Comparison of ENCODE assay signal across 8 cellular contexts in the genomic region with DNA sequence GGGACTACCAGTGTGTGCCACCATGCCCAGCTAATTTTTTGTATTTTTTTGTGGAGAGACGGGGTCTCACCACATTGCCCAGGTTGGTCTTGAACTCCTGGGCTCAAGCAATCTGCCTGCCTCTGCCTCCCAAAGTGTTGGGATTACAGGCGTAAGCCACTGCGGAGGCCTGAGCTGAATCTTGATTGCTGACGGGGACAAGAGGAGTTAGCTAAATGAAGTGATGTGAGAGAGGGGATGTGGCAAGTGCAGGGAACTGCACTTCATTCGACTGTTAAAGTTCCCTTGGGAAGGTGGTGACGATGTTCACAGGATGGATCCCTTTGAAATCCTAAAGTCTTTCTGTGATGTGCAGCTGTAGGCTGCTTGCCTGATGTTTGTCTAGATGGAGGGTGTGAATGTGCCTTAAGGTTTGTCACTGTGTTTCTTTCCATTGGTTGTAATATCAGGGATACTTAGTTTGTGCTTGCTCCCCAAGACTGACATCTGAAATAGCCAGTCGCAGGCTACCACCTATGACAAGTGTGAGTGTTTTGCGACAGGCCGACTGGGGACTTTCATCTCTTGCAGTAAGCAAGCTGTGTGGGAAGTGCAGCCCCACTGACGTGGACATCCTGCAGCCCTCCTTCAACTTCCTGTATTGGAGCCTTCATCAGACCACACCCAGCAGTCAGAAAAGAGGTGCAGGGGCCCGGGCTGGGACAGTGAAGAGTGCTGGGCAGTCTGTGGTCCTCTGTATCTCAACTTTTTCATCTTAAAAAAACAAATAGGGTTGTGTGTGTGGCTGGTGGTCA. TPM values are rescaled to one million over a fixed set of nuclear protein-coding genes. Genes with fewer than 3 reads are reported as not detected.
DNase-seq lines count a peak whose midpoint lies in the region; ATAC-seq and TF ChIP-seq lines count a peak whose summit lies in the region.

No MANE protein-coding gene starts in this region.

- no peaks in the 10 kb centered on the region for H3K79me2 ChIP-seq in Karpas-422 (ENCODE audit: low read length)
- no peaks in the 10 kb centered on the region for H3K79me2 ChIP-seq in fibroblast of lung (ENCODE audit: control insufficient read depth, insufficient read depth, low read length)

- WGBS in sigmoid colon, 2 donors: 49 to 58% methylated on average over 11 of the region's 11 CpGs

- peak overlapping the region; percentile 57 for H3K9ac ChIP-seq in Karpas-422 (ENCODE audit: low read length)
- no peak overlapping the region for H3K9ac ChIP-seq in fibroblast of lung (ENCODE audit: insufficient read depth, low read length)

- peak overlapping the region; percentile 79 for H2AFZ ChIP-seq in Karpas-422 (ENCODE audit: low read length)
- peak overlapping the region; percentile 76 for H2AFZ ChIP-seq in fibroblast of lung (ENCODE audit: low read length)

- intact Hi-C loops in activated CD8-positive, alpha-beta T cell treated with anti-CD3 and anti-CD28 coated beads for 36 hours (cut with micrococcal nuclease): loop anchor here (5.0 kb wide), 1 partner anchor 94 kb away; the partner anchor contains the start of gene SNU13
- intact Hi-C loops in sigmoid colon (cut with DNase I): no loop called here

- no peak for TF ChIP-seq CTCF in activated CD8-positive, alpha-beta T cell treated with anti-CD3 and anti-CD28 coated beads for 36 hours (IDR thresholded peaks at IDR 0.05)
- TF ChIP-seq CTCF in fibroblast of lung (conservative IDR thresholded peaks at IDR 0.05 in 1 of 2, IDR thresholded peaks at IDR 0.05 in 1 of 2; ENCODE audit: low read depth in 1 of 2, low read length in 2 of 2) (no peak), sigmoid colon (IDR thresholded peaks at IDR 0.05) (no peak)

- no peak for TF ChIP-seq POLR2A in sigmoid colon (IDR thresholded peaks at IDR 0.05)

- H3K27me3 Mint-ChIP-seq in activated CD8-positive, alpha-beta T cell treated with anti-CD3 and anti-CD28 coated beads for 36 hours: no peaks in the 10 kb centered on the region

- H3K27ac Mint-ChIP-seq in activated CD8-positive, alpha-beta T cell treated with anti-CD3 and anti-CD28 coated beads for 36 hours: peak overlapping the region; percentile 99

- H3K4me1 Mint-ChIP-seq in activated CD8-positive, alpha-beta T cell treated with anti-CD3 and anti-CD28 coated beads for 36 hours (ENCODE audit: low read depth): peaks cover 39% of the 10 kb centered on the region

- H3K36me3 ChIP-seq in Karpas-422 (ENCODE audit: insufficient read depth, low read length) (no peaks in the 10 kb centered on the region), fibroblast of lung (ENCODE audit: control insufficient read depth, insufficient read depth, low read length) (no peaks in the 10 kb centered on the region), sigmoid colon (no peaks in the 10 kb centered on the region)

- H3K4me2 ChIP-seq in Karpas-422 (ENCODE audit: low read depth, low read length, poor library complexity, severe bottlenecking) (peak overlapping the region; percentile 44), fibroblast of lung (ENCODE audit: extremely low read depth, insufficient read depth, low read length) (peak overlapping the region; percentile 13)

- TF ChIP-seq EP300 in sigmoid colon (IDR thresholded peaks at IDR 0.05): no peak

- peak overlapping the region; percentile 81 for H3K4me3 Mint-ChIP-seq in activated CD8-positive, alpha-beta T cell treated with anti-CD3 and anti-CD28 coated beads for 36 hours

- H3K4me1 ChIP-seq in Karpas-422 (ENCODE audit: low read length): peaks cover 25% of the 10 kb centered on the region
- no peaks in the 10 kb centered on the region for H3K4me1 ChIP-seq in fibroblast of lung (ENCODE audit: control insufficient read depth, extremely low read depth, insufficient read depth, low read length)
- no peaks in the 10 kb centered on the region for H3K4me1 ChIP-seq in sigmoid colon

- no peaks in the 10 kb centered on the region for H4K20me1 ChIP-seq in Karpas-422 (ENCODE audit: insufficient read depth, low read depth, low read length)
- no peaks in the 10 kb centered on the region for H4K20me1 ChIP-seq in fibroblast of lung (ENCODE audit: control insufficient read depth, extremely low read depth, insufficient read depth, low read length)

- H3K36me3 Mint-ChIP-seq in activated CD8-positive, alpha-beta T cell treated with anti-CD3 and anti-CD28 coated beads for 36 hours (ENCODE audit: low read depth): no peaks in the 10 kb centered on the region

- H3K9me3 ChIP-seq in Karpas-422 (ENCODE audit: low read length): no peaks in the 10 kb centered on the region
- H3K9me3 ChIP-seq in fibroblast of lung (ENCODE audit: control insufficient read depth, insufficient read depth, low read depth, low read length): no peaks in the 10 kb centered on the region
- H3K9me3 ChIP-seq in sigmoid colon: no peaks in the 10 kb centered on the region

- peak overlapping the region; percentile 36; the same call in 1 of the 2 replicates for H3K4me3 ChIP-seq in Karpas-422 (ENCODE audit: low read length)
- no peak overlapping the region for H3K4me3 ChIP-seq in fibroblast of lung (replicated peaks in 1 of 4; ENCODE audit: control extremely low read depth in 1 of 4, insufficient read depth in 1 of 4, low read depth in 3 of 4, low read length in 4 of 4)
- no peak overlapping the region for H3K4me3 ChIP-seq in sigmoid colon

- H3K27me3 ChIP-seq in Karpas-422 (ENCODE audit: low read length): no peaks in the 10 kb centered on the region
- no peaks in the 10 kb centered on the region for H3K27me3 ChIP-seq in fibroblast of lung (ENCODE audit: control insufficient read depth, insufficient read depth, low read length)
- no peaks in the 10 kb centered on the region for H3K27me3 ChIP-seq in sigmoid colon

- DNase-seq in CMK (ENCODE audit: low read depth) (peak; percentile 95), Karpas-422 (peak; percentile 85), fibroblast of lung (ENCODE audit: low read depth in 2 of 2) (peak; percentile 33 to 50), sigmoid colon (peak; percentile 78), NCI-H1048 (lab: John Stamatoyannopoulos, UW) (no peak), HT-29 (ENCODE audit: low spot score) (no peak)
- peak; percentile 98 for DNase-seq in activated CD8-positive, alpha-beta T cell treated with anti-CD3 and anti-CD28 coated beads for 36 hours

- no peak overlapping the region for H3K27ac ChIP-seq in Karpas-422 (ENCODE audit: low read length)
- H3K27ac ChIP-seq in fibroblast of lung (ENCODE audit: insufficient read depth, low read length): no peak overlapping the region
- H3K27ac ChIP-seq in sigmoid colon: no peak overlapping the region

- no peaks in the 10 kb centered on the region for H3K9me3 Mint-ChIP-seq in activated CD8-positive, alpha-beta T cell treated with anti-CD3 and anti-CD28 coated beads for 36 hours

- POLR2A ChIA-PET in activated CD8-positive, alpha-beta T cell treated with anti-CD3 and anti-CD28 coated beads for 36 hours (lab: Charles Lee): interaction anchor here (0.6 to 4.7 kb wide), 23 partner anchors 9 to 191 kb away, joined by 3 to 85 read pairs (median 3); partner anchors contain the start of genes CCDC134, CENPM, PMM1 and SNU13

- CTCF ChIA-PET in activated CD8-positive, alpha-beta T cell treated with anti-CD3 and anti-CD28 coated beads for 36 hours (lab: Charles Lee): interaction anchor here (0.6 to 7.6 kb wide), 16 partner anchors 9 to 184 kb away, joined by 3 to 56 read pairs (median 4); partner anchors contain the start of genes CCDC134, CENPM and MEI1

- peak; percentile 87 for ATAC-seq in GM21526 (IDR thresholded peaks at IDR 0.05; ENCODE audit: low FRiP score, unreplicated experiment)
- peak; percentile 94 for ATAC-seq in activated CD8-positive, alpha-beta T cell treated with anti-CD3 and anti-CD28 coated beads for 36 hours

- no peaks in the 10 kb centered on the region for H3K9me2 ChIP-seq in Karpas-422 (replicated peaks; ENCODE audit: insufficient read depth, low read length)

RNA-seq across cellular contexts. Expression of gene CCDC134, which starts 19.6 kb away (rescaled TPM):
- total RNA-seq in Karpas-422 (2014; rRNA removed; shearing (Covaris generic); ENCODE audit: low replicate concordance): 4.4 and 12.5 TPM in 2 replicates
- total RNA-seq in activated CD8-positive, alpha-beta T cell treated with anti-CD3 and anti-CD28 coated beads for 36 hours: 10 to 100 TPM; 15.2 to 15.9 TPM
- total RNA-seq in fibroblast of lung (9.2 and 13.7 TPM in 2 replicates), sigmoid colon (1 to 10 TPM; 4.5 to 8.6 (median 7.9) TPM)
- polyA plus RNA-seq in fibroblast of lung (3.0 and 5.0 TPM in 2 replicates), sigmoid colon (1 to 10 TPM in 2 of 3 donors, under 1 TPM in 1; 0.60 to 6.1 (median 3.0) TPM)
- polyA plus RNA-seq in fibroblast of lung (2012): 3.0 and 4.8 TPM in 2 replicates
- 7.5 and 8.3 TPM in 2 replicates for polyA minus RNA-seq in fibroblast of lung (ENCODE audit: low replicate concordance)
- total RNA-seq in HT-29 (2014; rRNA removed; shearing (Covaris generic)): 12.2 and 14.6 TPM in 2 replicates

RNA-seq across cellular contexts. Expression of gene SREBF2, which starts 52.0 kb away (rescaled TPM):
- total RNA-seq in Karpas-422 (2014; rRNA removed; shearing (Covaris generic); ENCODE audit: low replicate concordance): 159 and 190 TPM in 2 replicates
- 10 to 100 TPM; 87.1 to 92.9 TPM for total RNA-seq in activated CD8-positive, alpha-beta T cell treated with anti-CD3 and anti-CD28 coated beads for 36 hours
- 60.9 and 103 TPM in 2 replicates for total RNA-seq in fibroblast of lung
- 45.5 and 51.7 TPM in 2 replicates for polyA plus RNA-seq in fibroblast of lung
- 75.7 and 89.5 TPM in 2 replicates for polyA plus RNA-seq in fibroblast of lung (2012)
- polyA minus RNA-seq in fibroblast of lung (ENCODE audit: low replicate concordance): 220 and 377 TPM in 2 replicates
- total RNA-seq in sigmoid colon: 10 to 100 TPM; 25.2 to 51.0 (median 33.4) TPM
- 100 to 1,000 TPM in 1 of 3 donors, 10 to 100 TPM in 2; 13.8 to 132 (median 15.3) TPM for polyA plus RNA-seq in sigmoid colon
- total RNA-seq in HT-29 (2014; rRNA removed; shearing (Covaris generic)): 88.5 and 104 TPM in 2 replicates

Comparison
In these comparisons a context has a peak if more than half of its experiments do, and no peak if none do; other contexts are left out.
1. DNase-seq: peak in CMK (single experiment), Karpas-422 (single experiment), activated CD8-positive, alpha-beta T cell treated with anti-CD3 and anti-CD28 coated beads for 36 hours (single experiment), fibroblast of lung (2 of 2) and sigmoid colon (single experiment); none in NCI-H1048 (single experiment) and HT-29 (single experiment).